Comparison of ENCODE assay signal across 1 cellular context in the genomic region with DNA sequence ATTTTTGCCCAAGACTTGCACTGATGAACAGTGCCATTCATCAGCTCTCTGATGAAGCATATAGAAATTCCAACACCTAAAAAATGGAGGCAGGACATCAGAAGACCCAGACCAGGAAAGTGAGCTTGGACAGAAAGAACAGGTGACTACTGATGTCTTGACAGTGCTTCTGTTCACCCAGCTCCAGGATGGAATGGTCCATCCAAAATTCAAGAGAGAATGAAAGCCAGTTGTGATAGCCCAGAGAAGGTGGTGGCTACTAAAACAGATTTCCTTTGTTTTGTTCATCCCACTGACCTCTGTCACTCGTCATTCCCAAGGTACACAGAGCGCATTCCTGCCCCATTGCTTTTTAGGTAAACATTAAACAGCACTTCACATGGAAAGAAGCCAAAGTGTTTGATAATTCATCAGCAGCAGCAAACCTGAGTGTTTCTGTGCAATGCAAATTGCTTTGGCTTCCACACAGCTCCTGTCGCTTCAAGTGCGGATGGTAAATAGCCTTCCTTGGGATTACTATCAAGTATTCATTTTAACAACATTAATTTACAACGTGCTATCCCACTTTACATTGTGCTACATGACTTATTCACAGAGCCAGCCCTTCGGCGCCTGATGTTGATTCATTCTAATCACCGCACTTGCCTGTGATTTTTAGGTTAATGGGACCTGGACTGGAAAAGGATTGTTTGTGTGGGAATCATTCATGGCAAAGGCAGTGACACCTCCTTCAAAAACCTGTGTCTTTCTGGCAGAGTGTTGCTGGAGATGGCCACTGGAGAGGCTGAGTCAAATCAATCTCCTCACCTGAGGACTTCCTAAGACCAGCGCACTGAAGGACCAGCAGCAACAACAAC.
A peak's percentile ranks its signal among the peaks of the same experiment; 100 is the strongest.
TF ChIP-seq lines count a peak whose summit lies in the region.

No MANE protein-coding gene starts in this region.

TF ChIP-seq in HepG2, 621 proteins besides CTCF, POLR2A, EP300 and RAD21 (continued from another document and continues in another):
- TF ChIP-seq, protein P1, sequence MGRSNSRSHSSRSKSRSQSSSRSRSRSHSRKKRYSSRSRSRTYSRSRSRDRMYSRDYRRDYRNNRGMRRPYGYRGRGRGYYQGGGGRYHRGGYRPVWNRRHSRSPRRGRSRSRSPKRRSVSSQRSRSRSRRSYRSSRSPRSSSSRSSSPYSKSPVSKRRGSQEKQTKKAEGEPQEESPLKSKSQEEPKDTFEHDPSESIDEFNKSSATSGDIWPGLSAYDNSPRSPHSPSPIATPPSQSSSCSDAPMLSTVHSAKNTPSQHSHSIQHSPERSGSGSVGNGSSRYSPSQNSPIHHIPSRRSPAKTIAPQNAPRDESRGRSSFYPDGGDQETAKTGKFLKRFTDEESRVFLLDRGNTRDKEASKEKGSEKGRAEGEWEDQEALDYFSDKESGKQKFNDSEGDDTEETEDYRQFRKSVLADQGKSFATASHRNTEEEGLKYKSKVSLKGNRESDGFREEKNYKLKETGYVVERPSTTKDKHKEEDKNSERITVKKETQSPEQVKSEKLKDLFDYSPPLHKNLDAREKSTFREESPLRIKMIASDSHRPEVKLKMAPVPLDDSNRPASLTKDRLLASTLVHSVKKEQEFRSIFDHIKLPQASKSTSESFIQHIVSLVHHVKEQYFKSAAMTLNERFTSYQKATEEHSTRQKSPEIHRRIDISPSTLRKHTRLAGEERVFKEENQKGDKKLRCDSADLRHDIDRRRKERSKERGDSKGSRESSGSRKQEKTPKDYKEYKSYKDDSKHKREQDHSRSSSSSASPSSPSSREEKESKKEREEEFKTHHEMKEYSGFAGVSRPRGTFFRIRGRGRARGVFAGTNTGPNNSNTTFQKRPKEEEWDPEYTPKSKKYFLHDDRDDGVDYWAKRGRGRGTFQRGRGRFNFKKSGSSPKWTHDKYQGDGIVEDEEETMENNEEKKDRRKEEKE (IDR thresholded peaks at IDR 0.05) = no peak
- TF ChIP-seq, protein P2, sequence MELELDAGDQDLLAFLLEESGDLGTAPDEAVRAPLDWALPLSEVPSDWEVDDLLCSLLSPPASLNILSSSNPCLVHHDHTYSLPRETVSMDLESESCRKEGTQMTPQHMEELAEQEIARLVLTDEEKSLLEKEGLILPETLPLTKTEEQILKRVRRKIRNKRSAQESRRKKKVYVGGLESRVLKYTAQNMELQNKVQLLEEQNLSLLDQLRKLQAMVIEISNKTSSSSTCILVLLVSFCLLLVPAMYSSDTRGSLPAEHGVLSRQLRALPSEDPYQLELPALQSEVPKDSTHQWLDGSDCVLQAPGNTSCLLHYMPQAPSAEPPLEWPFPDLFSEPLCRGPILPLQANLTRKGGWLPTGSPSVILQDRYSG (CRISPR knock-in tag; IDR thresholded peaks at IDR 0.05) = no peak
- TF ChIP-seq, protein P3, sequence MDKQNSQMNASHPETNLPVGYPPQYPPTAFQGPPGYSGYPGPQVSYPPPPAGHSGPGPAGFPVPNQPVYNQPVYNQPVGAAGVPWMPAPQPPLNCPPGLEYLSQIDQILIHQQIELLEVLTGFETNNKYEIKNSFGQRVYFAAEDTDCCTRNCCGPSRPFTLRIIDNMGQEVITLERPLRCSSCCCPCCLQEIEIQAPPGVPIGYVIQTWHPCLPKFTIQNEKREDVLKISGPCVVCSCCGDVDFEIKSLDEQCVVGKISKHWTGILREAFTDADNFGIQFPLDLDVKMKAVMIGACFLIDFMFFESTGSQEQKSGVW (CRISPR knock-in tag; IDR thresholded peaks at IDR 0.05; ENCODE audit: borderline replicate concordance) = no peak
- TF ChIP-seq TBL1XR1 (IDR thresholded peaks at IDR 0.05; ENCODE audit: borderline replicate concordance, low read length, partially characterized antibody) (peak; percentile 74), RORA (CRISPR knock-in tag; IDR thresholded peaks at IDR 0.05) (no peak), ZNF672 (CRISPR knock-in tag; IDR thresholded peaks at IDR 0.05) (no peak), IKZF4 (CRISPR knock-in tag; IDR thresholded peaks at IDR 0.05; ENCODE audit: borderline replicate concordance, low read depth, not compliant biosample characterization) (no peak), HNF4G (IDR thresholded peaks at IDR 0.05; ENCODE audit: borderline replicate concordance, low read depth, low read length) (peak; percentile 93), HNF4G (CRISPR knock-in tag; IDR thresholded peaks at IDR 0.05; ENCODE audit: borderline replicate concordance, low read depth) (peak; percentile 60; the same call in 1 of the 2 replicates), ZNF616 (CRISPR knock-in tag; IDR thresholded peaks at IDR 0.05; ENCODE audit: low read depth) (no peak), CHD2 (IDR thresholded peaks at IDR 0.05; ENCODE audit: low read depth, low read length) (no peak; the same call in 1 of the 2 replicates), ZNF577 (CRISPR knock-in tag; IDR thresholded peaks at IDR 0.05; ENCODE audit: borderline replicate concordance, low read depth) (no peak), REPIN1 (CRISPR knock-in tag; IDR thresholded peaks at IDR 0.05; ENCODE audit: borderline replicate concordance, low read depth) (peak; percentile 75), ZNF790 (CRISPR knock-in tag; IDR thresholded peaks at IDR 0.05; ENCODE audit: borderline replicate concordance) (no peak), ELF4 (CRISPR knock-in tag; IDR thresholded peaks at IDR 0.05; ENCODE audit: borderline replicate concordance) (peak; percentile 82; the same call in 1 of the 2 replicates), ZNF615 (CRISPR knock-in tag; IDR thresholded peaks at IDR 0.05; ENCODE audit: borderline replicate concordance) (peak; percentile 65; the same call in 1 of the 2 replicates), WIZ (CRISPR knock-in tag; IDR thresholded peaks at IDR 0.05) (0 out of 2 replicates have a peak, but pooled peaks have one; percentile 84), ZNF274 (CRISPR knock-in tag; IDR thresholded peaks at IDR 0.05) (no peak), CEBPG (CRISPR knock-in tag; IDR thresholded peaks at IDR 0.05) (peak; percentile 84), BRCA1 (CRISPR knock-in tag; IDR thresholded peaks at IDR 0.05) (peak; percentile 27; the same call in 1 of the 2 replicates), TSC22D2 (CRISPR knock-in tag; IDR thresholded peaks at IDR 0.05; ENCODE audit: borderline replicate concordance) (no peak), PRPF4 (IDR thresholded peaks at IDR 0.05; ENCODE audit: low read depth, low read length, poor library complexity, severe bottlenecking) (no peak), XRCC5 (optimal IDR thresholded peaks at IDR 0.05; ENCODE audit: low read length) (peak; percentile 53), NFE2L1 (CRISPR knock-in tag; IDR thresholded peaks at IDR 0.05; ENCODE audit: borderline replicate concordance) (no peak), ZNF333 (CRISPR knock-in tag; IDR thresholded peaks at IDR 0.05; ENCODE audit: borderline replicate concordance) (no peak), ZNF562 (CRISPR knock-in tag; IDR thresholded peaks at IDR 0.05; ENCODE audit: borderline replicate concordance) (no peak), KAT8 (CRISPR knock-in tag; IDR thresholded peaks at IDR 0.05) (peak; percentile 85), ZBTB8A (CRISPR knock-in tag; IDR thresholded peaks at IDR 0.05; ENCODE audit: borderline replicate concordance, low read depth) (no peak), ZC3H13 (CRISPR knock-in tag; IDR thresholded peaks at IDR 0.05) (no peak), MIXL1 (CRISPR knock-in tag; IDR thresholded peaks at IDR 0.05) (peak; percentile 97), SPEN (CRISPR knock-in tag; IDR thresholded peaks at IDR 0.05; ENCODE audit: low read depth) (peak; percentile 57; the same call in 1 of the 2 replicates), ZNF263 (CRISPR knock-in tag; IDR thresholded peaks at IDR 0.05) (no peak), MTA1 (CRISPR knock-in tag; IDR thresholded peaks at IDR 0.05; ENCODE audit: borderline replicate concordance) (no peak; the same call in 1 of the 2 replicates), ZFP36L1 (CRISPR knock-in tag; IDR thresholded peaks at IDR 0.05) (peak; percentile 60; the same call in 1 of the 2 replicates), ZNF530 (CRISPR knock-in tag; IDR thresholded peaks at IDR 0.05; ENCODE audit: low read depth) (no peak), ZNF670 (CRISPR knock-in tag; IDR thresholded peaks at IDR 0.05; ENCODE audit: borderline replicate concordance) (no peak), KLF15 (CRISPR knock-in tag; IDR thresholded peaks at IDR 0.05; ENCODE audit: borderline replicate concordance) (no peak; the same call in 1 of the 2 replicates), BRD4 (CRISPR knock-in tag; IDR thresholded peaks at IDR 0.05) (no peak)
- TF ChIP-seq, protein P4, sequence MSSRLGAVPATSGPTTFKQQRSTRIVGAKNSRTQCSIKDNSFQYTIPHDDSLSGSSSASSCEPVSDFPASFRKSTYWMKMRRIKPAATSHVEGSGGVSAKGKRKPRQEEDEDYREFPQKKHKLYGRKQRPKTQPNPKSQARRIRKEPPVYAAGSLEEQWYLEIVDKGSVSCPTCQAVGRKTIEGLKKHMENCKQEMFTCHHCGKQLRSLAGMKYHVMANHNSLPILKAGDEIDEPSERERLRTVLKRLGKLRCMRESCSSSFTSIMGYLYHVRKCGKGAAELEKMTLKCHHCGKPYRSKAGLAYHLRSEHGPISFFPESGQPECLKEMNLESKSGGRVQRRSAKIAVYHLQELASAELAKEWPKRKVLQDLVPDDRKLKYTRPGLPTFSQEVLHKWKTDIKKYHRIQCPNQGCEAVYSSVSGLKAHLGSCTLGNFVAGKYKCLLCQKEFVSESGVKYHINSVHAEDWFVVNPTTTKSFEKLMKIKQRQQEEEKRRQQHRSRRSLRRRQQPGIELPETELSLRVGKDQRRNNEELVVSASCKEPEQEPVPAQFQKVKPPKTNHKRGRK (CRISPR knock-in tag; IDR thresholded peaks at IDR 0.05) = no peak
- TF ChIP-seq, protein P5, sequence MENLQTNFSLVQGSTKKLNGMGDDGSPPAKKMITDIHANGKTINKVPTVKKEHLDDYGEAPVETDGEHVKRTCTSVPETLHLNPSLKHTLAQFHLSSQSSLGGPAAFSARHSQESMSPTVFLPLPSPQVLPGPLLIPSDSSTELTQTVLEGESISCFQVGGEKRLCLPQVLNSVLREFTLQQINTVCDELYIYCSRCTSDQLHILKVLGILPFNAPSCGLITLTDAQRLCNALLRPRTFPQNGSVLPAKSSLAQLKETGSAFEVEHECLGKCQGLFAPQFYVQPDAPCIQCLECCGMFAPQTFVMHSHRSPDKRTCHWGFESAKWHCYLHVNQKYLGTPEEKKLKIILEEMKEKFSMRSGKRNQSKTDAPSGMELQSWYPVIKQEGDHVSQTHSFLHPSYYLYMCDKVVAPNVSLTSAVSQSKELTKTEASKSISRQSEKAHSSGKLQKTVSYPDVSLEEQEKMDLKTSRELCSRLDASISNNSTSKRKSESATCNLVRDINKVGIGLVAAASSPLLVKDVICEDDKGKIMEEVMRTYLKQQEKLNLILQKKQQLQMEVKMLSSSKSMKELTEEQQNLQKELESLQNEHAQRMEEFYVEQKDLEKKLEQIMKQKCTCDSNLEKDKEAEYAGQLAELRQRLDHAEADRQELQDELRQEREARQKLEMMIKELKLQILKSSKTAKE (CRISPR knock-in tag; IDR thresholded peaks at IDR 0.05; ENCODE audit: borderline replicate concordance) = no peak; the same call in 1 of the 2 replicates
- TF ChIP-seq, protein P6, sequence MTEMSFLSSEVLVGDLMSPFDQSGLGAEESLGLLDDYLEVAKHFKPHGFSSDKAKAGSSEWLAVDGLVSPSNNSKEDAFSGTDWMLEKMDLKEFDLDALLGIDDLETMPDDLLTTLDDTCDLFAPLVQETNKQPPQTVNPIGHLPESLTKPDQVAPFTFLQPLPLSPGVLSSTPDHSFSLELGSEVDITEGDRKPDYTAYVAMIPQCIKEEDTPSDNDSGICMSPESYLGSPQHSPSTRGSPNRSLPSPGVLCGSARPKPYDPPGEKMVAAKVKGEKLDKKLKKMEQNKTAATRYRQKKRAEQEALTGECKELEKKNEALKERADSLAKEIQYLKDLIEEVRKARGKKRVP (CRISPR knock-in tag; IDR thresholded peaks at IDR 0.05) = peak in 1 of 2 experiments; percentile 83; a peak in 2 of 4 replicates
- TF ChIP-seq, protein P7, sequence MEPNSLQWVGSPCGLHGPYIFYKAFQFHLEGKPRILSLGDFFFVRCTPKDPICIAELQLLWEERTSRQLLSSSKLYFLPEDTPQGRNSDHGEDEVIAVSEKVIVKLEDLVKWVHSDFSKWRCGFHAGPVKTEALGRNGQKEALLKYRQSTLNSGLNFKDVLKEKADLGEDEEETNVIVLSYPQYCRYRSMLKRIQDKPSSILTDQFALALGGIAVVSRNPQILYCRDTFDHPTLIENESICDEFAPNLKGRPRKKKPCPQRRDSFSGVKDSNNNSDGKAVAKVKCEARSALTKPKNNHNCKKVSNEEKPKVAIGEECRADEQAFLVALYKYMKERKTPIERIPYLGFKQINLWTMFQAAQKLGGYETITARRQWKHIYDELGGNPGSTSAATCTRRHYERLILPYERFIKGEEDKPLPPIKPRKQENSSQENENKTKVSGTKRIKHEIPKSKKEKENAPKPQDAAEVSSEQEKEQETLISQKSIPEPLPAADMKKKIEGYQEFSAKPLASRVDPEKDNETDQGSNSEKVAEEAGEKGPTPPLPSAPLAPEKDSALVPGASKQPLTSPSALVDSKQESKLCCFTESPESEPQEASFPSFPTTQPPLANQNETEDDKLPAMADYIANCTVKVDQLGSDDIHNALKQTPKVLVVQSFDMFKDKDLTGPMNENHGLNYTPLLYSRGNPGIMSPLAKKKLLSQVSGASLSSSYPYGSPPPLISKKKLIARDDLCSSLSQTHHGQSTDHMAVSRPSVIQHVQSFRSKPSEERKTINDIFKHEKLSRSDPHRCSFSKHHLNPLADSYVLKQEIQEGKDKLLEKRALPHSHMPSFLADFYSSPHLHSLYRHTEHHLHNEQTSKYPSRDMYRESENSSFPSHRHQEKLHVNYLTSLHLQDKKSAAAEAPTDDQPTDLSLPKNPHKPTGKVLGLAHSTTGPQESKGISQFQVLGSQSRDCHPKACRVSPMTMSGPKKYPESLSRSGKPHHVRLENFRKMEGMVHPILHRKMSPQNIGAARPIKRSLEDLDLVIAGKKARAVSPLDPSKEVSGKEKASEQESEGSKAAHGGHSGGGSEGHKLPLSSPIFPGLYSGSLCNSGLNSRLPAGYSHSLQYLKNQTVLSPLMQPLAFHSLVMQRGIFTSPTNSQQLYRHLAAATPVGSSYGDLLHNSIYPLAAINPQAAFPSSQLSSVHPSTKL (CRISPR knock-in tag; IDR thresholded peaks at IDR 0.05) = peak; percentile 99
- TF ChIP-seq, protein P8, sequence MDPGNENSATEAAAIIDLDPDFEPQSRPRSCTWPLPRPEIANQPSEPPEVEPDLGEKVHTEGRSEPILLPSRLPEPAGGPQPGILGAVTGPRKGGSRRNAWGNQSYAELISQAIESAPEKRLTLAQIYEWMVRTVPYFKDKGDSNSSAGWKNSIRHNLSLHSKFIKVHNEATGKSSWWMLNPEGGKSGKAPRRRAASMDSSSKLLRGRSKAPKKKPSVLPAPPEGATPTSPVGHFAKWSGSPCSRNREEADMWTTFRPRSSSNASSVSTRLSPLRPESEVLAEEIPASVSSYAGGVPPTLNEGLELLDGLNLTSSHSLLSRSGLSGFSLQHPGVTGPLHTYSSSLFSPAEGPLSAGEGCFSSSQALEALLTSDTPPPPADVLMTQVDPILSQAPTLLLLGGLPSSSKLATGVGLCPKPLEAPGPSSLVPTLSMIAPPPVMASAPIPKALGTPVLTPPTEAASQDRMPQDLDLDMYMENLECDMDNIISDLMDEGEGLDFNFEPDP (CRISPR knock-in tag; conservative IDR thresholded peaks at IDR 0.05) = 0 out of 2 replicates have a peak, but pooled peaks have one; percentile 92
- TF ChIP-seq, protein P9, sequence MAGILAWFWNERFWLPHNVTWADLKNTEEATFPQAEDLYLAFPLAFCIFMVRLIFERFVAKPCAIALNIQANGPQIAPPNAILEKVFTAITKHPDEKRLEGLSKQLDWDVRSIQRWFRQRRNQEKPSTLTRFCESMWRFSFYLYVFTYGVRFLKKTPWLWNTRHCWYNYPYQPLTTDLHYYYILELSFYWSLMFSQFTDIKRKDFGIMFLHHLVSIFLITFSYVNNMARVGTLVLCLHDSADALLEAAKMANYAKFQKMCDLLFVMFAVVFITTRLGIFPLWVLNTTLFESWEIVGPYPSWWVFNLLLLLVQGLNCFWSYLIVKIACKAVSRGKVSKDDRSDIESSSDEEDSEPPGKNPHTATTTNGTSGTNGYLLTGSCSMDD (CRISPR knock-in tag; IDR thresholded peaks at IDR 0.05) = no peak
